Comparison of ENCODE assay signal across 14 cellular contexts in genomic region chr19:36668646-36669045, GRCh38. TPM values are rescaled to one million over a fixed set of nuclear protein-coding genes. Genes with fewer than 3 reads are reported as not detected.
DNase-seq lines count a peak whose midpoint lies in the region; ATAC-seq and TF ChIP-seq lines count a peak whose summit lies in the region.
"Had no signal": no experiment of that assay in that cellular context is flagged by ENCODE, and none has a peak within 500 bp of the region (broad histone marks: within the 10 kb centered on the region; RNA-seq: fewer than 3 reads in every experiment).

No MANE protein-coding gene starts in this region.

- peaks cover 27% of the 10 kb centered on the region for H3K36me3 ChIP-seq in CD4-positive, CD25-positive, alpha-beta regulatory T cell (ENCODE audit: control insufficient read depth, insufficient read depth, low read length)
- H3K36me3 ChIP-seq in DND-41 (ENCODE audit: insufficient read depth, low read length) (peaks cover 34% of the 10 kb centered on the region), MM.1S (replicated peaks; ENCODE audit: insufficient read depth, low read length) (no peaks in the 10 kb centered on the region)

- H3K4me1 Mint-ChIP-seq in CD4-positive, CD25-positive, alpha-beta regulatory T cell = peaks cover 19 to 39% (median 32%) of the 10 kb centered on the region in 4 donors
- H3K4me1 Mint-ChIP-seq in activated naive CD8-positive, alpha-beta T cell treated with anti-CD3 and anti-CD28 coated beads for 36 hours = peaks cover 16% of the 10 kb centered on the region
- H3K4me1 Mint-ChIP-seq in naive thymus-derived CD8-positive, alpha-beta T cell = peaks cover 22 to 34% (median 31%) of the 10 kb centered on the region in 4 donors

- H3K27ac ChIP-seq in CD4-positive, CD25-positive, alpha-beta regulatory T cell (ENCODE audit: insufficient read depth, low read length, poor library complexity, severe bottlenecking) = no peak overlapping the region
- 0 out of 2 replicates have a peak overlapping the region, but pooled peaks have one; percentile 4 for H3K27ac ChIP-seq in DND-41 (ENCODE audit: low read length)
- H3K27ac ChIP-seq in MM.1S (ENCODE audit: low read length) = no peak overlapping the region
- H3K27ac ChIP-seq: foreskin keratinocyte, right atrium auricular region had no signal

- TF ChIP-seq CTCF in DND-41 (IDR thresholded peaks at IDR 0.05; ENCODE audit: borderline replicate concordance, extremely low read depth, low read length, poor library complexity, severe bottlenecking) (no peak), MM.1S (IDR thresholded peaks at IDR 0.05; ENCODE audit: low read length) (no peak)

- H3K9ac ChIP-seq in DND-41 (ENCODE audit: low read depth, low read length) (peak overlapping the region; percentile 81), MM.1S (ENCODE audit: low read length) (no peak overlapping the region)

- no peaks in the 10 kb centered on the region for H3K9me2 ChIP-seq in MM.1S (replicated peaks; ENCODE audit: insufficient read depth, low read length)

- no peaks in the 10 kb centered on the region for H3F3A ChIP-seq in MM.1S (ENCODE audit: insufficient read depth, low read length)

- H3K4me2 ChIP-seq in DND-41 (ENCODE audit: insufficient read depth, low read length) (peak overlapping the region; percentile 97), MM.1S (ENCODE audit: low read depth, low read length) (no peak overlapping the region)

- peaks cover 58% of the 10 kb centered on the region for H3K36me3 Mint-ChIP-seq in CD4-positive, CD25-positive, alpha-beta regulatory T cell
- peaks cover 78% of the 10 kb centered on the region for H3K36me3 Mint-ChIP-seq in activated naive CD8-positive, alpha-beta T cell treated with anti-CD3 and anti-CD28 coated beads for 36 hours
- peaks cover 50 to 77% (median 68%) of the 10 kb centered on the region in 3 donors for H3K36me3 Mint-ChIP-seq in naive thymus-derived CD8-positive, alpha-beta T cell

- H3K9me3 Mint-ChIP-seq in CD4-positive, CD25-positive, alpha-beta regulatory T cell = peaks cover 9 to 71% (median 40%) of the 10 kb centered on the region in 7 donors
- H3K9me3 Mint-ChIP-seq in activated naive CD8-positive, alpha-beta T cell treated with anti-CD3 and anti-CD28 coated beads for 36 hours = peaks cover 50% of the 10 kb centered on the region
- H3K9me3 Mint-ChIP-seq in naive thymus-derived CD8-positive, alpha-beta T cell = peaks cover 18 to 87% (median 44%) of the 10 kb centered on the region in 9 donors

- no peak overlapping the region for H2AFZ ChIP-seq in DND-41 (ENCODE audit: low read depth, low read length)
- no peak overlapping the region for H2AFZ ChIP-seq in MM.1S (ENCODE audit: low read length)

- H4K20me1 ChIP-seq in DND-41 (ENCODE audit: insufficient read depth, low read length) = no peaks in the 10 kb centered on the region
- no peaks in the 10 kb centered on the region for H4K20me1 ChIP-seq in MM.1S (ENCODE audit: insufficient read depth, low read length)

- H3K79me2 ChIP-seq in DND-41 (ENCODE audit: insufficient read depth, low read length) (peaks cover 94% of the 10 kb centered on the region), MM.1S (ENCODE audit: low read length) (no peaks in the 10 kb centered on the region)

- H3K4me3 Mint-ChIP-seq in CD4-positive, CD25-positive, alpha-beta regulatory T cell = peak overlapping the region; percentile 61 to 79 (median 70)
- peak overlapping the region; percentile 98 for H3K4me3 Mint-ChIP-seq in activated naive CD8-positive, alpha-beta T cell treated with anti-CD3 and anti-CD28 coated beads for 36 hours
- peak overlapping the region; percentile 8 to 99 (median 62) for H3K4me3 Mint-ChIP-seq in naive thymus-derived CD8-positive, alpha-beta T cell

- peaks cover 14% of the 10 kb centered on the region for H3K4me1 ChIP-seq in CD4-positive, CD25-positive, alpha-beta regulatory T cell (ENCODE audit: control insufficient read depth, insufficient read depth, low read length, poor library complexity, severe bottlenecking)
- H3K4me1 ChIP-seq in DND-41 (ENCODE audit: insufficient read depth, low read length) (peaks cover 36% of the 10 kb centered on the region), MM.1S (ENCODE audit: low read length) (no peaks in the 10 kb centered on the region)
- H3K4me1 ChIP-seq: foreskin keratinocyte had no signal

- peaks cover 51 to 62% of the 10 kb centered on the region in 2 experiments for H3K9me3 ChIP-seq in CD4-positive, CD25-positive, alpha-beta regulatory T cell (ENCODE audit: control insufficient read depth in 2 of 2, low read length in 2 of 2)
- H3K9me3 ChIP-seq in DND-41 (ENCODE audit: insufficient read depth, low read length, severe bottlenecking) (no peaks in the 10 kb centered on the region), MM.1S (replicated peaks; ENCODE audit: insufficient read depth, low read length) (no peaks in the 10 kb centered on the region)

- peak overlapping the region in 2 of 3 donors; percentile 67 to 89 for H3K27ac Mint-ChIP-seq in CD4-positive, CD25-positive, alpha-beta regulatory T cell
- H3K27ac Mint-ChIP-seq in activated naive CD8-positive, alpha-beta T cell treated with anti-CD3 and anti-CD28 coated beads for 36 hours = no peak overlapping the region
- H3K27ac Mint-ChIP-seq in naive thymus-derived CD8-positive, alpha-beta T cell = peak overlapping the region in 4 of 10 donors; percentile 28 to 80 (median 40)

- no peaks in the 10 kb centered on the region for H3K27me3 ChIP-seq in CD4-positive, CD25-positive, alpha-beta regulatory T cell (ENCODE audit: control insufficient read depth, insufficient read depth, low read length)
- H3K27me3 ChIP-seq in DND-41 (ENCODE audit: insufficient read depth, low read length, poor library complexity) (no peaks in the 10 kb centered on the region), MM.1S (replicated peaks; ENCODE audit: insufficient read depth, low read length) (no peaks in the 10 kb centered on the region)
- H3K27me3 ChIP-seq: foreskin keratinocyte, right atrium auricular region had no signal

- H3K4me3 ChIP-seq in CD4-positive, CD25-positive, alpha-beta regulatory T cell (ENCODE audit: low read depth, low read length) = peak overlapping the region; percentile 34
- peak overlapping the region in 1 of 2 experiments; percentile 50; a peak in 2 of 4 replicates for H3K4me3 ChIP-seq in DND-41 (ENCODE audit: low read depth in 1 of 2, low read length in 2 of 2)
- H3K4me3 ChIP-seq in MM.1S (ENCODE audit: low read length) = no peak overlapping the region

- POLR2A ChIA-PET in naive thymus-derived CD8-positive, alpha-beta T cell (lab: Charles Lee) = no interaction called here

- ATAC-seq in CD4-positive, CD25-positive, alpha-beta regulatory T cell (ENCODE audit: low read depth in 2 of 2) = no peak
- ATAC-seq in DND-41 (ENCODE audit: insufficient read depth, low read depth) = no peak
- no peak for ATAC-seq in naive thymus-derived CD8-positive, alpha-beta T cell
- ATAC-seq: foreskin keratinocyte, PC-3 had no signal

- no peak for DNase-seq in CD4-positive, CD25-positive, alpha-beta regulatory T cell
- DNase-seq in DND-41 (no peak), NCI-H748 (lab: John Stamatoyannopoulos, UW; ENCODE audit: unreplicated experiment) (no peak), MM.1S (no peak)
- DNase-seq in activated naive CD8-positive, alpha-beta T cell treated with anti-CD3 and anti-CD28 coated beads for 36 hours = no peak
- no peak for DNase-seq in naive thymus-derived CD8-positive, alpha-beta T cell
- DNase-seq in stimulated activated naive CD4-positive, alpha-beta T cell (lab: John Stamatoyannopoulos, UW) = no peak
- DNase-seq: activated CD4-positive, alpha-beta T cell treated with anti-CD3 and anti-CD28 coated beads, Interleukin-2, amount 50 U/mL, for 48 hours; effector CD8-positive, alpha-beta T cell; foreskin keratinocyte; NCI-H1048; NCI-H446; PC-3 had no signal

- no peaks in the 10 kb centered on the region for H3K27me3 Mint-ChIP-seq in CD4-positive, CD25-positive, alpha-beta regulatory T cell
- no peaks in the 10 kb centered on the region for H3K27me3 Mint-ChIP-seq in activated naive CD8-positive, alpha-beta T cell treated with anti-CD3 and anti-CD28 coated beads for 36 hours
- no peaks in the 10 kb centered on the region for H3K27me3 Mint-ChIP-seq in naive thymus-derived CD8-positive, alpha-beta T cell

RNA-seq across cellular contexts. Expression of gene ZNF461, which starts 2.0 kb away (rescaled TPM):
- total RNA-seq in CD4-positive, CD25-positive, alpha-beta regulatory T cell = 9.4 TPM
- polyA plus RNA-seq in CD4-positive, CD25-positive, alpha-beta regulatory T cell = 1 to 10 TPM; 1.9 to 6.7 (median 4.8) TPM
- 1 to 10 TPM; 7.2 to 8.3 TPM for total RNA-seq in activated naive CD8-positive, alpha-beta T cell treated with anti-CD3 and anti-CD28 coated beads for 36 hours
- total RNA-seq in naive thymus-derived CD8-positive, alpha-beta T cell = 10 to 100 TPM; 24.2 to 25.0 TPM
- polyA plus RNA-seq in naive thymus-derived CD8-positive, alpha-beta T cell = 1 to 10 TPM; 3.3 to 4.5 (median 3.5) TPM

RNA-seq across cellular contexts. Expression of gene ZNF567, which starts 18.8 kb away (rescaled TPM):
- total RNA-seq in CD4-positive, CD25-positive, alpha-beta regulatory T cell = 5.6 TPM
- 1 to 10 TPM; 6.9 to 9.0 (median 7.8) TPM for polyA plus RNA-seq in CD4-positive, CD25-positive, alpha-beta regulatory T cell
- total RNA-seq in activated naive CD8-positive, alpha-beta T cell treated with anti-CD3 and anti-CD28 coated beads for 36 hours = 1 to 10 TPM; 8.0 to 9.4 TPM
- 10 to 100 TPM; 17.6 to 20.7 TPM for total RNA-seq in naive thymus-derived CD8-positive, alpha-beta T cell
- polyA plus RNA-seq in naive thymus-derived CD8-positive, alpha-beta T cell = 10 to 100 TPM in 1 of 3 donors, 1 to 10 TPM in 2; 6.3 to 11.0 (median 9.6) TPM
